In genomic region chr17:17537311-17538099, GRCh38 we compare ENCODE assay signal across 2 cellular contexts.
TF ChIP-seq lines count a peak whose summit lies in the region.

No MANE protein-coding gene starts in this region.

TF ChIP-seq in IMR-90, 13 proteins besides CTCF, POLR2A, EP300 and RAD21:
- TF ChIP-seq USF2 (IDR thresholded peaks at IDR 0.05; ENCODE audit: low read depth, low read length) (peak; percentile 74), NFE2L2 (IDR thresholded peaks at IDR 0.05; ENCODE audit: low read depth, low read length) (no peak)
TF ChIP-seq in IMR-90: peak in this region for 1.

TF ChIP-seq in H1, 55 proteins besides CTCF, POLR2A, EP300 and RAD21:
- TF ChIP-seq KDM1A (IDR thresholded peaks at IDR 0.05; ENCODE audit: borderline replicate concordance, low read length): no peak
- no peak for TF ChIP-seq JUND (IDR thresholded peaks at IDR 0.05; ENCODE audit: low read length)
- TF ChIP-seq SP1 (IDR thresholded peaks at IDR 0.05; ENCODE audit: low read depth, low read length): no peak
- TF ChIP-seq RNF2 (IDR thresholded peaks at IDR 0.05; ENCODE audit: borderline replicate concordance, low read depth, low read length, missing control alignments, poor library complexity, severe bottlenecking): no peak
- TF ChIP-seq RXRA (IDR thresholded peaks at IDR 0.05; ENCODE audit: insufficient read depth, low read depth, low read length): no peak
- TF ChIP-seq SIX5 (IDR thresholded peaks at IDR 0.05; ENCODE audit: low read depth, low read length): no peak
- no peak for TF ChIP-seq JUN (IDR thresholded peaks at IDR 0.05; ENCODE audit: low read depth, low read length)
- TF ChIP-seq SIRT6 (IDR thresholded peaks at IDR 0.05; ENCODE audit: low read length): no peak
- TF ChIP-seq BCL11A (IDR thresholded peaks at IDR 0.05; ENCODE audit: low read depth in 2 of 2, low read length in 2 of 2): no peak
- TF ChIP-seq TAF1 (IDR thresholded peaks at IDR 0.05; ENCODE audit: low read depth, low read length): no peak
- no peak for TF ChIP-seq CHD1 (IDR thresholded peaks at IDR 0.05; ENCODE audit: low read depth, low read length)
- TF ChIP-seq SP2 (IDR thresholded peaks at IDR 0.05; ENCODE audit: low read length): no peak
